In the genomic region with DNA sequence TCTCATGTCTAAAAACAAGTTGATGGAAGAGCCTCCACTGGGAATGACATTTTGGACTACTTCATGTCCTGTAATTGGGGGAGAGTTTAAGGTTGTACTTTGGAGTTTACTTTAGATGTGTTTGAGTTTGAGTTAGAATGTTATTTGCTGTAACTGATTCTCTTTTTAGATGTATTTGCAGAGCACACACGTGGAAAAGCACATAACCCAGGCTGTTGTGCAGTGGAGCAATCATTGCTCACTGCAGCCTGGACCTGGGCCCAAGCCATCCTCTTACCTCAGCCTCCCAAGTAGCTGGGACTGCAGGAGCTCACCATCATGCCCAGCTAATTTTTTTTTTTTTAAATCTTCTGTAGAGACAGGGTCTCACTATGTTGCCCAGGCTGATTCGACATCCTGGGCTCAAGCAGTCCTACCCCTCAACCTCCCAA, we compare ENCODE assay signal across 13 cellular contexts. TPM values are rescaled to one million over a fixed set of nuclear protein-coding genes. Genes with fewer than 3 reads are reported as not detected.
DNase-seq lines count a peak whose midpoint lies in the region; ATAC-seq, FAIRE-seq and TF ChIP-seq lines count a peak whose summit lies in the region.
"Had no signal": no experiment of that assay in that cellular context is flagged by ENCODE, and none has a peak within 500 bp of the region (broad histone marks: within the 10 kb centered on the region; RNA-seq: fewer than 3 reads in every experiment).

No MANE protein-coding gene starts in this region.

- intact Hi-C loops in CD8-positive, alpha-beta T cell (cut with DNase I, micrococcal nuclease), result no loop called here
- intact Hi-C loops in pancreas (cut with DNase I), result no loop called here

- no peaks in the 10 kb centered on the region for H4K20me1 ChIP-seq in fibroblast of lung (ENCODE audit: control insufficient read depth, extremely low read depth, insufficient read depth, low read length)

- ATAC-seq in CD8-positive, alpha-beta T cell, result no peak
- ATAC-seq in pancreas, result peak; percentile 85 to 94 (median 88)

- CTCF ChIA-PET in CD8-positive, alpha-beta T cell (lab: Charles Lee), result interaction anchor here (0.8 to 1.3 kb wide), 2 partner anchors 16 to 81 kb away, joined by 3 to 8 read pairs; no protein-coding TSS in a partner anchor

- no peaks in the 10 kb centered on the region for H3K27me3 ChIP-seq in CD8-positive, alpha-beta T cell (ENCODE audit: insufficient read depth, low read length)
- no peaks in the 10 kb centered on the region for H3K27me3 ChIP-seq in fibroblast of lung (ENCODE audit: control insufficient read depth, insufficient read depth, low read length)
- no peaks in the 10 kb centered on the region for H3K27me3 ChIP-seq in pancreas

- no peak for TF ChIP-seq CTCF in CD8-positive, alpha-beta T cell (IDR thresholded peaks at IDR 0.05)
- no peak for TF ChIP-seq CTCF in LNCaP clone FGC (IDR thresholded peaks at IDR 0.05; ENCODE audit: control insufficient read depth, extremely low read depth, insufficient read depth)
- TF ChIP-seq CTCF in fibroblast of lung (conservative IDR thresholded peaks at IDR 0.05 in 1 of 2, IDR thresholded peaks at IDR 0.05 in 1 of 2; ENCODE audit: low read depth in 1 of 2, low read length in 2 of 2), result no peak
- TF ChIP-seq CTCF in pancreas (IDR thresholded peaks at IDR 0.05), result no peak
- no peak for TF ChIP-seq CTCF in GM13976 (IDR thresholded peaks at IDR 0.05; ENCODE audit: borderline replicate concordance, control extremely low read depth, extremely low read depth, insufficient read depth, missing control alignments)
- TF ChIP-seq CTCF in osteocyte (IDR thresholded peaks at IDR 0.05), result no peak

- H2AFZ ChIP-seq in fibroblast of lung (ENCODE audit: low read length), result no peak overlapping the region

- H3K9me3 Mint-ChIP-seq in CD8-positive, alpha-beta T cell, result no peaks in the 10 kb centered on the region
- no peaks in the 10 kb centered on the region for H3K9me3 Mint-ChIP-seq in osteocyte (ENCODE audit: unreplicated experiment)

- H3K36me3 ChIP-seq in CD8-positive, alpha-beta T cell (ENCODE audit: insufficient read depth, low read length), result peaks cover 14% of the 10 kb centered on the region
- H3K36me3 ChIP-seq in fibroblast of lung (ENCODE audit: control insufficient read depth, insufficient read depth, low read length), result peaks cover 7% of the 10 kb centered on the region
- H3K36me3 ChIP-seq in pancreas, result no peaks in the 10 kb centered on the region

- no peak for FAIRE-seq in pancreas (lab: Jason Lieb, UNC)
- FAIRE-seq: colon had no signal

- H3K4me3 ChIP-seq in CD8-positive, alpha-beta T cell (ENCODE audit: low read depth, low read length), result no peak overlapping the region
- H3K4me3 ChIP-seq in LNCaP clone FGC (ENCODE audit: low read depth, low read length) (peak overlapping the region; percentile 17), fibroblast of lung (replicated peaks in 1 of 4; ENCODE audit: control extremely low read depth in 1 of 4, insufficient read depth in 1 of 4, low read depth in 3 of 4, low read length in 4 of 4) (no peak overlapping the region), pancreas (no peak overlapping the region)

- no peak overlapping the region for H3K9ac ChIP-seq in fibroblast of lung (ENCODE audit: insufficient read depth, low read length)

- WGBS in pancreas, 2 donors, result 37 to 39% methylated on average over 2 of the region's 2 CpGs

- H3K4me1 Mint-ChIP-seq in CD8-positive, alpha-beta T cell (ENCODE audit: low read depth), result peaks cover 20% of the 10 kb centered on the region
- H3K4me1 Mint-ChIP-seq in osteocyte (ENCODE audit: unreplicated experiment), result peaks cover 17% of the 10 kb centered on the region

- peak overlapping the region; percentile 55 for H3K27ac Mint-ChIP-seq in CD8-positive, alpha-beta T cell
- no peak overlapping the region for H3K27ac Mint-ChIP-seq in osteocyte (ENCODE audit: unreplicated experiment)

- POLR2A ChIA-PET in CD8-positive, alpha-beta T cell (lab: Charles Lee), result interaction anchor here (0.7 kb wide), 1 partner anchor 31 kb away, joined by 3 read pairs; no protein-coding TSS in a partner anchor

- no peak for DNase-seq in CD8-positive, alpha-beta T cell
- DNase-seq in LNCaP clone FGC (ENCODE audit: low read depth), result peak; percentile 98
- peak; percentile 24 to 28 for DNase-seq in fibroblast of lung (ENCODE audit: low read depth in 2 of 2)
- DNase-seq in pancreas, result peak in 3 of 6 donors; percentile 48 to 51 (median 48)
- no peak for DNase-seq in GM13976 (ENCODE audit: low spot score)
- DNase-seq in CD1c-positive myeloid dendritic cell (ENCODE audit: extremely low spot score), result no peak
- no peak for DNase-seq in osteocyte (ENCODE audit: extremely low spot score, unreplicated experiment)
- DNase-seq in RPMI8226, result no peak
- DNase-seq: activated CD4-positive, alpha-beta T cell treated with anti-CD3 and anti-CD28 coated beads for 48 hours; DMS53; head of caudate nucleus; NCI-H446 had no signal

- no peaks in the 10 kb centered on the region for H3K27me3 Mint-ChIP-seq in CD8-positive, alpha-beta T cell (ENCODE audit: low read depth)
- no peaks in the 10 kb centered on the region for H3K27me3 Mint-ChIP-seq in osteocyte (ENCODE audit: unreplicated experiment)

- H3K4me2 ChIP-seq in fibroblast of lung (ENCODE audit: extremely low read depth, insufficient read depth, low read length), result no peak overlapping the region

- H3K27ac ChIP-seq in CD8-positive, alpha-beta T cell (ENCODE audit: low read depth, low read length), result no peak overlapping the region
- H3K27ac ChIP-seq in fibroblast of lung (ENCODE audit: insufficient read depth, low read length) (no peak overlapping the region), pancreas (peak overlapping the region in 1 of 4 donors; percentile 19)

- no peaks in the 10 kb centered on the region for H3K9me3 ChIP-seq in CD8-positive, alpha-beta T cell (ENCODE audit: low read length)
- H3K9me3 ChIP-seq in fibroblast of lung (ENCODE audit: control insufficient read depth, insufficient read depth, low read depth, low read length) (no peaks in the 10 kb centered on the region), pancreas (no peaks in the 10 kb centered on the region)

- peaks cover 56% of the 10 kb centered on the region for H3K36me3 Mint-ChIP-seq in CD8-positive, alpha-beta T cell
- peaks cover 22% of the 10 kb centered on the region for H3K36me3 Mint-ChIP-seq in osteocyte (ENCODE audit: unreplicated experiment)

- no peak overlapping the region for H3K4me3 Mint-ChIP-seq in CD8-positive, alpha-beta T cell
- H3K4me3 Mint-ChIP-seq in osteocyte (ENCODE audit: unreplicated experiment), result no peak overlapping the region

- in situ Hi-C loops in GM13976 (cut with MboI; ENCODE audit: low sequenced_read_pairs, unreplicated experiment), result no loop called here

- peaks cover 62% of the 10 kb centered on the region for H3K79me2 ChIP-seq in fibroblast of lung (ENCODE audit: control insufficient read depth, insufficient read depth, low read length)

- no peaks in the 10 kb centered on the region for H3K4me1 ChIP-seq in CD8-positive, alpha-beta T cell (ENCODE audit: insufficient read depth, low read length)
- H3K4me1 ChIP-seq in fibroblast of lung (ENCODE audit: control insufficient read depth, extremely low read depth, insufficient read depth, low read length) (no peaks in the 10 kb centered on the region), pancreas (peaks cover 3 to 18% (median 10%) of the 10 kb centered on the region in 3 donors)

RNA-seq across cellular contexts. Expression of a gene that starts 36.7 kb away (rescaled TPM):
- total RNA-seq in CD8-positive, alpha-beta T cell, result 1 to 10 TPM; 2.1 to 2.2 TPM
- 2.8 and 3.3 TPM in 2 replicates for total RNA-seq in fibroblast of lung
- polyA plus RNA-seq in fibroblast of lung, result 1.1 and 1.9 TPM in 2 replicates
- 2.0 and 3.7 TPM in 2 replicates for polyA plus RNA-seq in fibroblast of lung (2012)
- 1.3 and 1.7 TPM in 2 replicates for polyA minus RNA-seq in fibroblast of lung (ENCODE audit: low replicate concordance)
- 1 to 10 TPM in 2 of 6 donors, under 1 TPM in 4; 0.41 to 1.7 (median 0.58) TPM for total RNA-seq in pancreas
- 1 to 10 TPM; 1.7 to 2.6 TPM for polyA plus RNA-seq in pancreas
- 5.1 and 6.4 TPM in 2 replicates for total RNA-seq in osteocyte

RNA-seq across cellular contexts. Expression of a gene that starts 45.2 kb away (rescaled TPM):
- total RNA-seq in CD8-positive, alpha-beta T cell, result 10 to 100 TPM; 83.2 to 88.4 TPM
- total RNA-seq in fibroblast of lung (67.5 and 92.5 TPM in 2 replicates), pancreas (10 to 100 TPM; 24.0 to 54.7 (median 34.8) TPM), osteocyte (117 and 118 TPM in 2 replicates)
- polyA plus RNA-seq in fibroblast of lung (96.4 and 97.5 TPM in 2 replicates), pancreas (10 to 100 TPM; 17.0 to 27.5 TPM)
- 69.5 and 80.1 TPM in 2 replicates for polyA plus RNA-seq in fibroblast of lung (2012)
- 46.3 and 51.7 TPM in 2 replicates for polyA minus RNA-seq in fibroblast of lung (ENCODE audit: low replicate concordance)

RNA-seq across cellular contexts. Expression of a gene that starts 54.0 kb away (rescaled TPM):
- total RNA-seq in CD8-positive, alpha-beta T cell, result 1 to 10 TPM in 1 of 2 experiments, under 1 TPM in 1; 0.97 to 1.2 TPM
- total RNA-seq in fibroblast of lung (199 and 248 TPM in 2 replicates), pancreas (10 to 100 TPM in 1 of 6 donors, 1 to 10 TPM in 5; 3.3 to 11.4 (median 3.9) TPM), osteocyte (113 and 115 TPM in 2 replicates)
- polyA plus RNA-seq in fibroblast of lung (22.7 and 27.1 TPM in 2 replicates), pancreas (10 to 100 TPM; 13.3 to 14.0 TPM)
- polyA plus RNA-seq in fibroblast of lung (2012), result 104 and 144 TPM in 2 replicates
- 8.9 and 15.9 TPM in 2 replicates for polyA minus RNA-seq in fibroblast of lung (ENCODE audit: low replicate concordance)

Comparison
In these comparisons a context has a peak if more than half of its experiments do, and no peak if none do; other contexts are left out.
1. DNase-seq: peak in LNCaP clone FGC (single experiment) and fibroblast of lung (2 of 2); none in CD8-positive, alpha-beta T cell (0 of 7), GM13976 (single experiment), CD1c-positive myeloid dendritic cell (single experiment), osteocyte (single experiment) and RPMI8226 (single experiment).